ENCODE assay signal across 8 cellular contexts in genomic region chr19:18112989-18113478, GRCh38. TPM values are rescaled to one million over a fixed set of nuclear protein-coding genes. Genes with fewer than 3 reads are reported as not detected.
DNase-seq lines count a peak whose midpoint lies in the region; ATAC-seq and TF ChIP-seq lines count a peak whose summit lies in the region.

No MANE protein-coding gene starts in this region.

- H3K4me3 ChIP-seq in BJ (ENCODE audit: low read depth, low read length) (no peak overlapping the region), HEK293 (ENCODE audit: low read depth, low read length) (no peak overlapping the region), lower lobe of right lung (no peak overlapping the region)

- H3K4me1 ChIP-seq in HEK293 (ENCODE audit: control insufficient read depth, insufficient read depth, low read length) (peaks cover 3% of the 10 kb centered on the region; the same call in 1 of the 2 replicates), lower lobe of right lung (peaks cover 36% of the 10 kb centered on the region)

- no peaks in the 10 kb centered on the region for H3K9me3 ChIP-seq in HEK293 (ENCODE audit: control insufficient read depth, insufficient read depth, low read depth, low read length)
- no peaks in the 10 kb centered on the region for H3K9me3 ChIP-seq in lower lobe of right lung

- DNase-seq in BJ (ENCODE audit: low read depth), result no peak
- peak; percentile 55 for DNase-seq in NCI-H82 treated with DMSO at 0.1 percent for 48 hours (lab: John Stamatoyannopoulos, UW; ENCODE audit: unreplicated experiment)
- DNase-seq in activated CD4-positive, alpha-beta T cell treated with anti-CD3 and anti-CD28 coated beads, Interleukin-2, amount 50 U/mL, for 48 hours, result peak; percentile 89 to 90
- peak; percentile 92 for DNase-seq in dermis blood vessel endothelial cell
- DNase-seq in lower lobe of right lung, result peak; percentile 89
- peak; percentile 76 for DNase-seq in stimulated activated CD8-positive, alpha-beta memory T cell treated with anti-CD3 and anti-CD28 coated beads, Interleukin-15, amount 100 ng/mL, for 1 hour (ENCODE audit: low read depth)

- intact Hi-C loops in lower lobe of right lung (cut with DNase I), result no loop called here

- POLR2A ChIA-PET in BJ (lab: Charles Lee), result interaction anchor here (0.6 to 0.7 kb wide), 2 partner anchors 39 to 103 kb away, joined by 3 to 4 read pairs; no protein-coding TSS in a partner anchor
- POLR2A ChIA-PET in HEK293 (lab: Yijun Ruan, JAX), result interaction anchor here (0.7 to 1.5 kb wide), 8 partner anchors 15 to 169 kb away, joined by 3 to 4 read pairs (median 3); partner anchors contain the start of genes JUND, MAST3 and RAB3A

- H3K27ac ChIP-seq in HEK293 (ENCODE audit: extremely low read depth, low read depth, low read length) (no peak overlapping the region), lower lobe of right lung (no peak overlapping the region)

- peak; percentile 58 to 69 for ATAC-seq in lower lobe of right lung
- no peak for ATAC-seq in HG02763 (IDR thresholded peaks at IDR 0.05; ENCODE audit: unreplicated experiment)

- TF ChIP-seq CTCF in BJ (IDR thresholded peaks at IDR 0.05; ENCODE audit: insufficient read depth, low read depth, low read length) (peak; percentile 96), HEK293 (tag by site-specific recombination; IDR thresholded peaks at IDR 0.05) (peak; percentile 90), lower lobe of right lung (IDR thresholded peaks at IDR 0.05) (peak; percentile 91)

- CTCF ChIA-PET in BJ (lab: Yijun Ruan, JAX), result interaction anchor here (0.6 to 1.6 kb wide), 20 partner anchors 9 to 166 kb away, joined by 3 to 10 read pairs (median 4); partner anchors contain the start of genes MAST3 and MPV17L2
- CTCF ChIA-PET in HEK293 (lab: Yijun Ruan, JAX), result interaction anchor here (0.6 to 6.7 kb wide), 41 partner anchors 9 to 253 kb away, joined by 3 to 83 read pairs (median 4); partner anchors contain the start of genes IFI30, IL12RB1, JUND and MPV17L2

- peaks cover 3% of the 10 kb centered on the region for H3K36me3 ChIP-seq in BJ (ENCODE audit: control insufficient read depth, insufficient read depth, low read length)
- H3K36me3 ChIP-seq in HEK293 (ENCODE audit: control insufficient read depth in 2 of 2, insufficient read depth in 1 of 2, low read length in 2 of 2), result peaks cover 0 to 3% of the 10 kb centered on the region in 2 experiments; a peak in 1 of 3 replicates
- H3K36me3 ChIP-seq in lower lobe of right lung, result peaks cover 8% of the 10 kb centered on the region

- no peaks in the 10 kb centered on the region for H3K27me3 ChIP-seq in BJ (ENCODE audit: control insufficient read depth, insufficient read depth, low read length)
- no peaks in the 10 kb centered on the region for H3K27me3 ChIP-seq in lower lobe of right lung (ENCODE audit: low read depth)

TF ChIP-seq in HEK293, 187 proteins besides CTCF, POLR2A, EP300 and RAD21 (continues in another document):
- peak; percentile 49; the same call in 1 of the 2 replicates for TF ChIP-seq KLF17 (tag by site-specific recombination; IDR thresholded peaks at IDR 0.05)
- 0 out of 2 replicates have a peak, but pooled peaks have one; percentile 13 for TF ChIP-seq GLIS1 (tag by site-specific recombination; IDR thresholded peaks at IDR 0.05)
- no peak for TF ChIP-seq ZNF175 (tag by site-specific recombination; IDR thresholded peaks at IDR 0.05)
- peak; percentile 94 for TF ChIP-seq ZNF654 (tag by site-specific recombination; IDR thresholded peaks at IDR 0.05; ENCODE audit: low read depth)
- TF ChIP-seq IKZF3 (tag by site-specific recombination; IDR thresholded peaks at IDR 0.05), result peak; percentile 64; the same call in 1 of the 2 replicates
- no peak for TF ChIP-seq KLF9 (tag by site-specific recombination; IDR thresholded peaks at IDR 0.05; ENCODE audit: low read depth)
- peak; percentile 50; the same call in 1 of the 2 replicates for TF ChIP-seq PATZ1 (tag by site-specific recombination; IDR thresholded peaks at IDR 0.05)
- TF ChIP-seq ZBTB48 (tag by site-specific recombination; IDR thresholded peaks at IDR 0.05), result peak; percentile 31; the same call in 1 of the 2 replicates
- no peak for TF ChIP-seq ZNF623 (tag by site-specific recombination; IDR thresholded peaks at IDR 0.05)
- TF ChIP-seq SETDB1 (IDR thresholded peaks at IDR 0.05; ENCODE audit: insufficient read length, low read length), result no peak
- peak; percentile 59; the same call in 1 of the 2 replicates for TF ChIP-seq ZNF2 (tag by site-specific recombination; IDR thresholded peaks at IDR 0.05)
- TF ChIP-seq ZSCAN30 (tag by site-specific recombination; IDR thresholded peaks at IDR 0.05), result 0 out of 2 replicates have a peak, but pooled peaks have one; percentile 21
- 0 out of 2 replicates have a peak, but pooled peaks have one; percentile 23 for TF ChIP-seq WT1 (tag by site-specific recombination; IDR thresholded peaks at IDR 0.05)
- 0 out of 2 replicates have a peak, but pooled peaks have one; percentile 29 for TF ChIP-seq ZEB2 (tag by site-specific recombination; IDR thresholded peaks at IDR 0.05)
- TF ChIP-seq ZNF112 (tag by site-specific recombination; IDR thresholded peaks at IDR 0.05), result no peak
- no peak for TF ChIP-seq GLI2 (tag by site-specific recombination; IDR thresholded peaks at IDR 0.05; ENCODE audit: borderline replicate concordance, low read depth)
- TF ChIP-seq ZNF660 (tag by site-specific recombination; IDR thresholded peaks at IDR 0.05), result peak; percentile 48; the same call in 1 of the 2 replicates
- 0 out of 2 replicates have a peak, but pooled peaks have one; percentile 16 for TF ChIP-seq ZFP69B (tag by site-specific recombination; IDR thresholded peaks at IDR 0.05)
- peak; percentile 48; the same call in 1 of the 2 replicates for TF ChIP-seq SP7 (tag by site-specific recombination; IDR thresholded peaks at IDR 0.05)
- TF ChIP-seq ZNF600 (tag by site-specific recombination; IDR thresholded peaks at IDR 0.05), result peak; percentile 69; the same call in 1 of the 2 replicates
- peak; percentile 62; the same call in 1 of the 2 replicates for TF ChIP-seq PRDM10 (tag by site-specific recombination; IDR thresholded peaks at IDR 0.05)

RNA-seq across cellular contexts. Expression of gene MAST3, which starts 15.5 kb away (rescaled TPM):
- 1.9 and 2.8 TPM in 2 replicates for polyA plus RNA-seq in BJ (2011; rRNA removed)
- 3.6 and 4.9 TPM in 2 replicates for polyA minus RNA-seq in BJ (2011; rRNA and poly(A)+ RNA removed)
- total RNA-seq in dermis blood vessel endothelial cell (2.2 and 3.7 TPM in 2 replicates), lower lobe of right lung (29.2 TPM)

RNA-seq across cellular contexts. Expression of gene IL12RB1, which starts 26.3 kb away (rescaled TPM):
- 0.10 and 0.13 TPM in 2 replicates for polyA plus RNA-seq in BJ (2011; rRNA removed)
- 0.21 TPM in 1 of 2 replicates, not detected in the other for polyA minus RNA-seq in BJ (2011; rRNA and poly(A)+ RNA removed)
- total RNA-seq in dermis blood vessel endothelial cell, result 0.34 and 0.74 TPM in 2 replicates
- total RNA-seq in lower lobe of right lung, result 14.6 TPM

RNA-seq across cellular contexts. Expression of gene PIK3R2, which starts 39.9 kb away (rescaled TPM):
- 9.4 and 17.4 TPM in 2 replicates for polyA plus RNA-seq in BJ (2011; rRNA removed)
- polyA minus RNA-seq in BJ (2011; rRNA and poly(A)+ RNA removed), result 12.3 and 15.0 TPM in 2 replicates
- 4.8 and 9.7 TPM in 2 replicates for total RNA-seq in dermis blood vessel endothelial cell
- 21.6 TPM for total RNA-seq in lower lobe of right lung
